ENCODE assay signal across 23 cellular contexts in the genomic region with DNA sequence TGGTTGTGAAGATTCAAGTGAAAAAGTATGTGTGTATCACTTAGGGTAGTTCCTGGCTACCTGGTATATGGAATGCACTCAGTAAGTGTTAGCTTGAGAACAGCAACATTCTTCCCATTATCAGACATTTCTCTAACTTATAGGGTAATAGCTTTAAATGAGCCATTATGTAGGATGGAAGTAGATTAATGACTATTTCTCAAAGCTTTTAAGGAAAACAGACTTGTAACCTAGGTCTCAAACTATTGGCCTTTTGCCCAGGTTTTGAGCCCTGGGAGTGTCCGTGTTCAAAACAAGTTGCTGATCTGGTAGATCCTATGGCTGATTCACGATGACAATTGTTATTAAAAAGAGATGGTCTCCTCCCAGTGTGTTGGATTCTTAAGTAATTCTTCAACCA.
DNase-seq lines count a peak whose midpoint lies in the region; ATAC-seq, FAIRE-seq and TF ChIP-seq lines count a peak whose summit lies in the region.
"Had no signal": no experiment of that assay in that cellular context is flagged by ENCODE, and none has a peak within 500 bp of the region (broad histone marks: within the 10 kb centered on the region; RNA-seq: fewer than 3 reads in every experiment).

No MANE protein-coding gene starts in this region.

- DNase-seq in RCC 7860 (ENCODE audit: low spot score) (peak; percentile 9), esophagus squamous epithelium (lab: John Stamatoyannopoulos, UW) (no peak), gastrocnemius medialis (no peak), mesenchymal stem cell (no peak), lower leg skin (ENCODE audit: low spot score in 2 of 2) (no peak), neuronal stem cell (ENCODE audit: low spot score) (no peak)
- no peak for DNase-seq in activated naive CD4-positive, alpha-beta T cell (lab: John Stamatoyannopoulos, UW)
- DNase-seq: activated CD8-positive, alpha-beta memory T cell treated with anti-CD3 and anti-CD28 coated beads for 24 hours; activated naive CD4-positive, alpha-beta T cell treated with anti-CD3 and anti-CD28 coated beads, Interleukin-2, amount 10 ng/mL, durations not matched to agents 7 days and 5 days; activated T-cell treated with anti-CD3 and anti-CD28 coated beads, Interleukin-2, amount 50 U/mL, for 24 hours; CD8-positive, alpha-beta memory T cell; cerebellar nuclear complex; DMS53; effector CD4-positive, alpha-beta T cell; GDM1; H7; NCI-H187; NCI-H226; stimulated activated CD4-positive, alpha-beta T cell treated with anti-CD3 and anti-CD28 coated beads, Interleukin-1b, Interleukin-23, amount 100 ng/mL, for 48 hours; T-helper 1 cell had no signal

- H3K79me1 ChIP-seq in mesenchymal stem cell (replicated peaks; ENCODE audit: low read length, poor library complexity, severe bottlenecking) (no peaks in the 10 kb centered on the region), neuronal stem cell (ENCODE audit: low read depth, low read length) (no peaks in the 10 kb centered on the region)

- no peak for ATAC-seq in gastrocnemius medialis
- ATAC-seq: stimulated activated memory B cell treated with anti-CD40 and anti-IgM and Interleukin-4, amounts not matched to agents 10 μg/mL and 1 μg/mL and 100 μg/mL, for 72 hours had no signal

- H3K18ac ChIP-seq in mesenchymal stem cell (ENCODE audit: low read depth in 1 of 2, low read length in 2 of 2): no peak overlapping the region
- H3K18ac ChIP-seq in neuronal stem cell (ENCODE audit: low read length): no peak overlapping the region

- peak overlapping the region; percentile 59 to 85 (median 78) for H3K27ac ChIP-seq in esophagus squamous epithelium
- peak overlapping the region; percentile 77 to 88 (median 82) for H3K27ac ChIP-seq in gastrocnemius medialis
- H3K27ac ChIP-seq in mesenchymal stem cell (ENCODE audit: low read length, poor library complexity, severe bottlenecking): no peak overlapping the region
- no peak overlapping the region for H3K27ac ChIP-seq in neuronal stem cell (replicated peaks; ENCODE audit: low read length)
- H3K27ac ChIP-seq: esophagus muscularis mucosa had no signal

- no peak overlapping the region for H3K14ac ChIP-seq in mesenchymal stem cell (ENCODE audit: low read length in 2 of 2)
- H3K14ac ChIP-seq in neuronal stem cell (ENCODE audit: low read length): no peak overlapping the region

- H2BK15ac ChIP-seq in mesenchymal stem cell (ENCODE audit: low read depth, poor library complexity, severe bottlenecking) (no peak overlapping the region), neuronal stem cell (ENCODE audit: low read length) (no peak overlapping the region)

- H3K9me3 ChIP-seq in esophagus squamous epithelium (no peaks in the 10 kb centered on the region), gastrocnemius medialis (no peaks in the 10 kb centered on the region), mesenchymal stem cell (ENCODE audit: control insufficient read depth, low read length) (no peaks in the 10 kb centered on the region), neuronal stem cell (replicated peaks in 1 of 2; ENCODE audit: control insufficient read depth in 2 of 2, insufficient read depth in 1 of 2, low read depth in 1 of 2, low read length in 2 of 2) (no peaks in the 10 kb centered on the region)
- H3K9me3 ChIP-seq: esophagus muscularis mucosa had no signal

- H3K4me3 ChIP-seq in esophagus squamous epithelium (no peak overlapping the region), gastrocnemius medialis (no peak overlapping the region), mesenchymal stem cell (ENCODE audit: insufficient read depth in 1 of 2, low read depth in 1 of 2, low read length in 2 of 2) (no peak overlapping the region), lower leg skin (ENCODE audit: low read depth, poor library complexity, severe bottlenecking) (no peak overlapping the region), neuronal stem cell (ENCODE audit: low read length in 2 of 2) (no peak overlapping the region)
- H3K4me3 ChIP-seq: esophagus muscularis mucosa had no signal

- H3K4me1 ChIP-seq in esophagus squamous epithelium (peaks cover 3 to 44% (median 3%) of the 10 kb centered on the region in 3 donors), gastrocnemius medialis (peaks cover 44 to 61% of the 10 kb centered on the region in 2 donors), mesenchymal stem cell (ENCODE audit: control insufficient read depth, insufficient read depth, low read depth, low read length) (no peaks in the 10 kb centered on the region), neuronal stem cell (ENCODE audit: control insufficient read depth in 2 of 2, insufficient read depth in 1 of 2, low read depth in 1 of 2, low read length in 2 of 2) (no peaks in the 10 kb centered on the region)

- H2AK5ac ChIP-seq in mesenchymal stem cell (ENCODE audit: low read length, severe bottlenecking): no peak overlapping the region
- no peak overlapping the region for H2AK5ac ChIP-seq in neuronal stem cell (ENCODE audit: low read depth, low read length)

- no peak overlapping the region for H2BK120ac ChIP-seq in mesenchymal stem cell (ENCODE audit: low read depth, low read length)
- no peak overlapping the region for H2BK120ac ChIP-seq in neuronal stem cell (ENCODE audit: low read depth, low read length)

- TF ChIP-seq POLR2A in esophagus squamous epithelium (IDR thresholded peaks at IDR 0.05): no peak
- no peak for TF ChIP-seq POLR2A in gastrocnemius medialis (IDR thresholded peaks at IDR 0.05)
- no peak for TF ChIP-seq POLR2A in lower leg skin (IDR thresholded peaks at IDR 0.05)

- H2BK5ac ChIP-seq in mesenchymal stem cell (ENCODE audit: low read depth, low read length, poor library complexity, severe bottlenecking): no peak overlapping the region
- H2BK5ac ChIP-seq in neuronal stem cell (ENCODE audit: low read length): no peak overlapping the region

- H3K4ac ChIP-seq in mesenchymal stem cell (ENCODE audit: low read depth in 1 of 2, low read length in 2 of 2): no peak overlapping the region
- no peak overlapping the region for H3K4ac ChIP-seq in neuronal stem cell (ENCODE audit: low read length)

- H2AFZ ChIP-seq in mesenchymal stem cell (ENCODE audit: low read depth, low read length): no peak overlapping the region
- H2AFZ ChIP-seq in neuronal stem cell (ENCODE audit: low read length): no peak overlapping the region

- H2BK12ac ChIP-seq in mesenchymal stem cell (ENCODE audit: low read length in 2 of 2) (no peak overlapping the region), neuronal stem cell (ENCODE audit: low read length) (no peak overlapping the region)

- H3K23ac ChIP-seq in mesenchymal stem cell (ENCODE audit: low read length in 2 of 2): no peak overlapping the region
- no peak overlapping the region for H3K23ac ChIP-seq in neuronal stem cell (ENCODE audit: low read depth, low read length, poor library complexity)

- H3K4me2 ChIP-seq in mesenchymal stem cell (ENCODE audit: low read length, poor library complexity, severe bottlenecking) (no peak overlapping the region), neuronal stem cell (ENCODE audit: insufficient read depth, low read length, poor library complexity, severe bottlenecking) (no peak overlapping the region)

- H4K8ac ChIP-seq in mesenchymal stem cell (ENCODE audit: low read length) (no peak overlapping the region), neuronal stem cell (ENCODE audit: low read depth, low read length) (no peak overlapping the region)

- TF ChIP-seq EP300 in Ishikawa (IDR thresholded peaks at IDR 0.05; ENCODE audit: borderline replicate concordance): no peak

- no peaks in the 10 kb centered on the region for H3K27me3 ChIP-seq in esophagus squamous epithelium
- no peaks in the 10 kb centered on the region for H3K27me3 ChIP-seq in gastrocnemius medialis
- H3K27me3 ChIP-seq in mesenchymal stem cell (ENCODE audit: control insufficient read depth in 1 of 2, insufficient read depth in 1 of 2, low read length in 2 of 2): peaks cover 0 to 32% of the 10 kb centered on the region in 2 experiments
- no peaks in the 10 kb centered on the region for H3K27me3 ChIP-seq in neuronal stem cell (ENCODE audit: control insufficient read depth in 3 of 3, insufficient read depth in 3 of 3, low read depth in 1 of 3, low read length in 3 of 3)
- H3K27me3 ChIP-seq: esophagus muscularis mucosa had no signal

- FAIRE-seq in RCC 7860 (lab: Jason Lieb, UNC): no peak

- no peaks in the 10 kb centered on the region for H3K36me3 ChIP-seq in esophagus squamous epithelium
- H3K36me3 ChIP-seq in gastrocnemius medialis: no peaks in the 10 kb centered on the region
- no peaks in the 10 kb centered on the region for H3K36me3 ChIP-seq in mesenchymal stem cell (ENCODE audit: control insufficient read depth in 1 of 2, insufficient read depth in 2 of 2, low read depth in 1 of 2, low read length in 2 of 2)
- H3K36me3 ChIP-seq in neuronal stem cell (replicated peaks in 1 of 2; ENCODE audit: control insufficient read depth in 2 of 2, insufficient read depth in 2 of 2, low read length in 2 of 2): no peaks in the 10 kb centered on the region
- H3K36me3 ChIP-seq: esophagus muscularis mucosa had no signal

- in situ Hi-C loops in gastrocnemius medialis (cut with MboI; ENCODE audit: low sequenced_read_pairs in 4 of 4): no loop called here

- H4K91ac ChIP-seq in mesenchymal stem cell (ENCODE audit: low read length) (no peak overlapping the region), neuronal stem cell (ENCODE audit: low read depth, low read length, poor library complexity) (no peak overlapping the region)

- intact Hi-C loops in esophagus squamous epithelium (cut with DNase I) (no loop called here), gastrocnemius medialis (cut with DNase I; ENCODE audit: low total_unique reads) (no loop called here), lower leg skin (cut with DNase I; ENCODE audit: low total_unique reads) (no loop called here)

- no peak for TF ChIP-seq RAD21 in Ishikawa (IDR thresholded peaks at IDR 0.05; ENCODE audit: low read depth)

- WGBS in esophagus squamous epithelium, 2 donors: 27 to 31% methylated on average over 2 of the region's 2 CpGs
- WGBS in mesenchymal stem cell: 97% methylated on average over 2 of the region's 2 CpGs
- WGBS in lower leg skin, 2 donors: 42 to 45% methylated on average over 2 of the region's 2 CpGs
- WGBS in neuronal stem cell (ENCODE audit: extremely low coverage in 2 of 2, insufficient read length in 2 of 2, insufficient replicate concordance in 1 of 2), 2 donors: no CpG with 5 or more reads among the region's 2 CpGs

- H3K9ac ChIP-seq in mesenchymal stem cell (ENCODE audit: low read length): no peak overlapping the region
- no peak overlapping the region for H3K9ac ChIP-seq in neuronal stem cell (ENCODE audit: low read depth, low read length, poor library complexity)

- TF ChIP-seq CTCF in esophagus squamous epithelium (IDR thresholded peaks at IDR 0.05) (no peak), gastrocnemius medialis (IDR thresholded peaks at IDR 0.05 in 4 of 5, conservative IDR thresholded peaks at IDR 0.05 in 1 of 5) (no peak), lower leg skin (IDR thresholded peaks at IDR 0.05) (no peak)

TF ChIP-seq in Ishikawa, 13 proteins besides CTCF, POLR2A, EP300 and RAD21:
- 0 out of 2 replicates have a peak, but pooled peaks have one; percentile 33 for TF ChIP-seq NFIC (IDR thresholded peaks at IDR 0.05)
- TF ChIP-seq TEAD4 (IDR thresholded peaks at IDR 0.05): no peak

Comparison
In these comparisons a context has a peak if more than half of its experiments do, and no peak if none do; other contexts are left out.
1. H3K27ac ChIP-seq: peak in esophagus squamous epithelium (4 of 4) and gastrocnemius medialis (4 of 4); none in mesenchymal stem cell (single experiment) and neuronal stem cell (single experiment).